In genomic region chr9:109251776-109252106, GRCh38 we compare ENCODE assay signal across 2 cellular contexts.
TF ChIP-seq lines count a peak whose summit lies in the region.

No MANE protein-coding gene starts in this region.

TF ChIP-seq in GM23338, 12 proteins besides CTCF, POLR2A, EP300 and RAD21 (continued from another document):
- TF ChIP-seq ZNF462 (CRISPR knock-in tag; IDR thresholded peaks at IDR 0.05) (no peak), REST (IDR thresholded peaks at IDR 0.05; ENCODE audit: unreplicated experiment) (no peak), ZNF114 (CRISPR knock-in tag; IDR thresholded peaks at IDR 0.05) (no peak), CREB1 (CRISPR knock-in tag; IDR thresholded peaks at IDR 0.05; ENCODE audit: low read depth) (no peak), STAT1 (IDR thresholded peaks at IDR 0.05; ENCODE audit: unreplicated experiment) (no peak), EZH2phosphoT487 (IDR thresholded peaks at IDR 0.05; ENCODE audit: unreplicated experiment) (no peak), POLR2AphosphoS5 (IDR thresholded peaks at IDR 0.05; ENCODE audit: low read depth) (no peak), JUNB (IDR thresholded peaks at IDR 0.05; ENCODE audit: unreplicated experiment) (no peak), ETS1 (IDR thresholded peaks at IDR 0.05) (no peak)
TF ChIP-seq in GM23338: peak in this region for 0.

TF ChIP-seq in WTC11, 78 proteins besides CTCF, POLR2A, EP300 and RAD21 (continued from another document):
- no peak for TF ChIP-seq RELA (CRISPR knock-in tag; IDR thresholded peaks at IDR 0.05; ENCODE audit: borderline replicate concordance)
- TF ChIP-seq ZNF425 (CRISPR knock-in tag; conservative IDR thresholded peaks at IDR 0.05): no peak
- TF ChIP-seq FOXP1 (CRISPR knock-in tag; IDR thresholded peaks at IDR 0.05; ENCODE audit: borderline replicate concordance): no peak
